17 cellular contexts compared by ENCODE assay signal in genomic region chr16:50314665-50315064, GRCh38. TPM values are rescaled to one million over a fixed set of nuclear protein-coding genes. Genes with fewer than 3 reads are reported as not detected.
DNase-seq lines count a peak whose midpoint lies in the region; ATAC-seq and TF ChIP-seq lines count a peak whose summit lies in the region.
"Had no signal": no experiment of that assay in that cellular context is flagged by ENCODE, and none has a peak within 500 bp of the region (broad histone marks: within the 10 kb centered on the region; RNA-seq: fewer than 3 reads in every experiment).

No MANE protein-coding gene starts in this region.

- CTCF ChIA-PET in activated CD8-positive, alpha-beta T cell treated with anti-CD3 and anti-CD28 coated beads, Interleukin-2, amount 10 ng/mL, durations not matched to agents 7 days and 5 days (lab: Charles Lee): interaction anchor here (0.8 to 4.8 kb wide), 6 partner anchors 11 to 289 kb away, joined by 3 to 32 read pairs (median 4); partner anchors contain the start of gene CNEP1R1

- H3K36me3 ChIP-seq in mesodermal cell (ENCODE audit: control insufficient read depth, insufficient read depth, low read length) (peaks cover 64% of the 10 kb centered on the region), testis (ENCODE audit: low read depth, missing control alignments) (no peaks in the 10 kb centered on the region)

- no peak for TF ChIP-seq POLR2A in testis (IDR thresholded peaks at IDR 0.05)

- TF ChIP-seq CTCF in testis (IDR thresholded peaks at IDR 0.05): no peak

- WGBS in mesodermal cell (ENCODE audit: insufficient coverage in 2 of 2), 2 experiments: 94 to 97% methylated on average over 5 to 6 of the region's 8 CpGs
- WGBS in testis, 2 donors: 67 to 79% methylated on average over 8 of the region's 8 CpGs

- H3K27ac ChIP-seq in mesodermal cell (ENCODE audit: low read depth, low read length, severe bottlenecking): peak overlapping the region; percentile 84
- H3K27ac ChIP-seq in testis: peak overlapping the region in 1 of 2 donors; percentile 50

- no peak for ATAC-seq in activated naive CD8-positive, alpha-beta T cell treated with anti-CD3 and anti-CD28 coated beads, Interleukin-2, amount 50 U/mL, for 24 hours
- no peak for ATAC-seq in activated CD8-positive, alpha-beta T cell treated with anti-CD3 and anti-CD28 coated beads, Interleukin-2, amount 10 ng/mL, durations not matched to agents 7 days and 5 days
- no peak for ATAC-seq in stimulated activated naive CD8-positive, alpha-beta T cell treated with anti-CD3 and anti-CD28 coated beads, Interleukin-15, Interleukin-2, amounts not matched to agents 100 U/mL and 50 U/mL, for 24 hours
- ATAC-seq: GM12878 had no signal

- POLR2A ChIA-PET in activated CD8-positive, alpha-beta T cell treated with anti-CD3 and anti-CD28 coated beads, Interleukin-2, amount 10 ng/mL, durations not matched to agents 7 days and 5 days (lab: Charles Lee): interaction anchor here (0.9 to 1.4 kb wide), 4 partner anchors 12 to 57 kb away, joined by 3 to 4 read pairs (median 3); no protein-coding TSS in a partner anchor

- peaks cover 26% of the 10 kb centered on the region for H3K4me1 Mint-ChIP-seq in activated naive CD8-positive, alpha-beta T cell (ENCODE audit: low read depth)
- peaks cover 20% of the 10 kb centered on the region for H3K4me1 Mint-ChIP-seq in activated naive CD8-positive, alpha-beta T cell treated with anti-CD3 and anti-CD28 coated beads, Interleukin-2, amount 50 U/mL, for 24 hours
- peaks cover 51% of the 10 kb centered on the region for H3K4me1 Mint-ChIP-seq in activated CD8-positive, alpha-beta T cell treated with anti-CD3 and anti-CD28 coated beads, Interleukin-2, amount 10 ng/mL, durations not matched to agents 7 days and 5 days (ENCODE audit: low read depth)

- H3K27ac Mint-ChIP-seq in activated naive CD8-positive, alpha-beta T cell: peak overlapping the region; percentile 93
- no peak overlapping the region for H3K27ac Mint-ChIP-seq in activated naive CD8-positive, alpha-beta T cell treated with anti-CD3 and anti-CD28 coated beads, Interleukin-2, amount 50 U/mL, for 24 hours
- H3K27ac Mint-ChIP-seq in activated CD8-positive, alpha-beta T cell treated with anti-CD3 and anti-CD28 coated beads, Interleukin-2, amount 10 ng/mL, durations not matched to agents 7 days and 5 days: peak overlapping the region; percentile 83

- no peak for DNase-seq in activated naive CD8-positive, alpha-beta T cell treated with anti-CD3 and anti-CD28 coated beads, Interleukin-2, amount 50 U/mL, for 24 hours
- no peak for DNase-seq in activated CD8-positive, alpha-beta T cell treated with anti-CD3 and anti-CD28 coated beads, Interleukin-2, amount 10 ng/mL, durations not matched to agents 7 days and 5 days
- peak; percentile 57 for DNase-seq in testis
- no peak for DNase-seq in NCI-H1105 (lab: John Stamatoyannopoulos, UW)
- no peak for DNase-seq in stimulated activated naive CD8-positive, alpha-beta T cell treated with anti-CD3 and anti-CD28 coated beads, Interleukin-15, Interleukin-2, amounts not matched to agents 100 U/mL and 50 U/mL, for 24 hours
- no peak for DNase-seq in NCI-H748 (lab: John Stamatoyannopoulos, UW; ENCODE audit: unreplicated experiment)
- DNase-seq: activated CD8-positive, alpha-beta memory T cell treated with anti-CD3 and anti-CD28 coated beads, Interleukin-2, amount 50 U/mL, for 4 hours; AML-193; MG63; NCI-H2081; SHP77 had no signal

- no peak overlapping the region for H3K4me3 ChIP-seq in mesodermal cell (ENCODE audit: extremely low read depth, insufficient read depth, low read length, poor library complexity, severe bottlenecking)
- no peak overlapping the region for H3K4me3 ChIP-seq in testis
- H3K4me3 ChIP-seq: GM12878, lung, MG63, skin epidermis, suprapubic skin had no signal

- no peaks in the 10 kb centered on the region for H3K9me3 Mint-ChIP-seq in activated naive CD8-positive, alpha-beta T cell (ENCODE audit: low read depth)
- H3K9me3 Mint-ChIP-seq in activated naive CD8-positive, alpha-beta T cell treated with anti-CD3 and anti-CD28 coated beads, Interleukin-2, amount 50 U/mL, for 24 hours: no peaks in the 10 kb centered on the region
- H3K9me3 Mint-ChIP-seq in activated CD8-positive, alpha-beta T cell treated with anti-CD3 and anti-CD28 coated beads, Interleukin-2, amount 10 ng/mL, durations not matched to agents 7 days and 5 days (ENCODE audit: insufficient read depth): no peaks in the 10 kb centered on the region

- H3K36me3 Mint-ChIP-seq in activated naive CD8-positive, alpha-beta T cell: peaks cover 5% of the 10 kb centered on the region
- H3K36me3 Mint-ChIP-seq in activated naive CD8-positive, alpha-beta T cell treated with anti-CD3 and anti-CD28 coated beads, Interleukin-2, amount 50 U/mL, for 24 hours (ENCODE audit: low read depth): peaks cover 39% of the 10 kb centered on the region
- peaks cover 73% of the 10 kb centered on the region for H3K36me3 Mint-ChIP-seq in activated CD8-positive, alpha-beta T cell treated with anti-CD3 and anti-CD28 coated beads, Interleukin-2, amount 10 ng/mL, durations not matched to agents 7 days and 5 days (ENCODE audit: low read depth)

- H3K27me3 Mint-ChIP-seq in activated naive CD8-positive, alpha-beta T cell: no peaks in the 10 kb centered on the region
- no peaks in the 10 kb centered on the region for H3K27me3 Mint-ChIP-seq in activated naive CD8-positive, alpha-beta T cell treated with anti-CD3 and anti-CD28 coated beads, Interleukin-2, amount 50 U/mL, for 24 hours
- H3K27me3 Mint-ChIP-seq in activated CD8-positive, alpha-beta T cell treated with anti-CD3 and anti-CD28 coated beads, Interleukin-2, amount 10 ng/mL, durations not matched to agents 7 days and 5 days (ENCODE audit: low read depth): no peaks in the 10 kb centered on the region

- H3K9me3 ChIP-seq in mesodermal cell (ENCODE audit: control insufficient read depth, low read length): no peaks in the 10 kb centered on the region
- H3K9me3 ChIP-seq in testis: no peaks in the 10 kb centered on the region
- H3K9me3 ChIP-seq: MG63, suprapubic skin had no signal

- intact Hi-C loops in testis (cut with DNase I; ENCODE audit: low total_unique reads): no loop called here

- H3K4me1 ChIP-seq in mesodermal cell (ENCODE audit: control insufficient read depth, insufficient read depth, low read length, poor library complexity, severe bottlenecking) (peaks cover 36% of the 10 kb centered on the region), testis (peaks cover 29% of the 10 kb centered on the region)

- H3K4me3 Mint-ChIP-seq in activated naive CD8-positive, alpha-beta T cell: no peak overlapping the region
- no peak overlapping the region for H3K4me3 Mint-ChIP-seq in activated naive CD8-positive, alpha-beta T cell treated with anti-CD3 and anti-CD28 coated beads, Interleukin-2, amount 50 U/mL, for 24 hours
- H3K4me3 Mint-ChIP-seq in activated CD8-positive, alpha-beta T cell treated with anti-CD3 and anti-CD28 coated beads, Interleukin-2, amount 10 ng/mL, durations not matched to agents 7 days and 5 days: no peak overlapping the region

- no peaks in the 10 kb centered on the region for H3K27me3 ChIP-seq in testis
- H3K27me3 ChIP-seq: MG63, suprapubic skin had no signal

RNA-seq across cellular contexts. Expression of gene ADCY7, which starts 48.3 kb away (rescaled TPM):
- total RNA-seq in activated CD8-positive, alpha-beta T cell treated with anti-CD3 and anti-CD28 coated beads, Interleukin-2, amount 10 ng/mL, durations not matched to agents 7 days and 5 days: 100 to 1,000 TPM; 214 to 225 TPM
- polyA plus RNA-seq in mesodermal cell (2013, experiment 1 of 2): 21.2 TPM
- polyA plus RNA-seq in mesodermal cell (2013, experiment 2 of 2): 17.3 TPM
- total RNA-seq in testis: 1 to 10 TPM; 5.9 to 9.4 TPM
- polyA plus RNA-seq in testis (ENCODE audit: insufficient read depth, low read depth, low replicate concordance): 5.9 TPM

RNA-seq across cellular contexts. Expression of gene BRD7, which starts 54.1 kb away (rescaled TPM):
- total RNA-seq in activated CD8-positive, alpha-beta T cell treated with anti-CD3 and anti-CD28 coated beads, Interleukin-2, amount 10 ng/mL, durations not matched to agents 7 days and 5 days: 10 to 100 TPM; 88.9 to 90.4 TPM
- polyA plus RNA-seq in mesodermal cell (2013, experiment 1 of 2): 104 TPM
- 112 TPM for polyA plus RNA-seq in mesodermal cell (2013, experiment 2 of 2)
- 10 to 100 TPM; 79.2 to 96.0 TPM for total RNA-seq in testis
- polyA plus RNA-seq in testis (ENCODE audit: insufficient read depth, low read depth, low replicate concordance): 110 TPM

Comparison
In these comparisons a context has a peak if more than half of its experiments do, and no peak if none do; other contexts are left out.
1. RNA of gene ADCY7, which starts 48.3 kb away (total RNA-seq): 214 to 225 TPM in activated CD8-positive, alpha-beta T cell treated with anti-CD3 and anti-CD28 coated beads, Interleukin-2, amount 10 ng/mL, durations not matched to agents 7 days and 5 days; 5.9 to 9.4 TPM in testis; every median in the first group is over 10 times any median in the second.